Comparison of ENCODE assay signal across 11 cellular contexts in genomic region chr5:16931334-16932110, GRCh38. TPM values are rescaled to one million over a fixed set of nuclear protein-coding genes. Genes with fewer than 3 reads are reported as not detected.
A peak's percentile ranks its signal among the peaks of the same experiment; 100 is the strongest.
DNase-seq lines count a peak whose midpoint lies in the region; ATAC-seq, FAIRE-seq and TF ChIP-seq lines count a peak whose summit lies in the region.
"Had no signal": no experiment of that assay in that cellular context is flagged by ENCODE, and none has a peak within 500 bp of the region (broad histone marks: within the 10 kb centered on the region; RNA-seq: fewer than 3 reads in every experiment).

No MANE protein-coding gene starts in this region.

- no peak for TF ChIP-seq EP300 in suprapubic skin (IDR thresholded peaks at IDR 0.05)

- peaks cover 31% of the 10 kb centered on the region for H4K20me1 ChIP-seq in keratinocyte (ENCODE audit: control insufficient read depth, extremely low read depth, insufficient read depth, low read length)

- POLR2A ChIA-PET in Panc1 (lab: Charles Lee) = no interaction called here

- intact Hi-C loops in Panc1 (cut with micrococcal nuclease; ENCODE audit: unreplicated experiment) = loop anchor here (5.0 kb wide), 2 partner anchors 139 to 196 kb away; no protein-coding TSS in a partner anchor
- intact Hi-C loops in testis (cut with DNase I; ENCODE audit: low total_unique reads) = loop anchor here (10.0 kb wide), 2 partner anchors 127 to 253 kb away; no protein-coding TSS in a partner anchor

- H3K27me3 ChIP-seq in Panc1 (ENCODE audit: control insufficient read depth, insufficient read depth, low read length) (no peaks in the 10 kb centered on the region), keratinocyte (ENCODE audit: control insufficient read depth, extremely low read depth, insufficient read depth, low read length) (no peaks in the 10 kb centered on the region), testis (no peaks in the 10 kb centered on the region), suprapubic skin (peaks cover 3% of the 10 kb centered on the region)

- H3K9me3 ChIP-seq in Panc1 (ENCODE audit: control insufficient read depth, insufficient read depth, low read depth, low read length) (no peaks in the 10 kb centered on the region), keratinocyte (ENCODE audit: control insufficient read depth, low read depth, low read length) (no peaks in the 10 kb centered on the region), testis (no peaks in the 10 kb centered on the region), suprapubic skin (no peaks in the 10 kb centered on the region)

- peak overlapping the region; percentile 72 for H3K4me2 ChIP-seq in keratinocyte (ENCODE audit: control insufficient read depth, extremely low read depth, insufficient read depth, low read depth, low read length)

- H3K36me3 ChIP-seq in Panc1 (ENCODE audit: control insufficient read depth, insufficient read depth, low read length) (peaks cover 6% of the 10 kb centered on the region), keratinocyte (ENCODE audit: control insufficient read depth in 2 of 2, extremely low read depth in 1 of 2, insufficient read depth in 2 of 2, low read length in 2 of 2) (peaks cover 1 to 5% of the 10 kb centered on the region in 2 experiments), testis (ENCODE audit: low read depth, missing control alignments) (no peaks in the 10 kb centered on the region), suprapubic skin (no peaks in the 10 kb centered on the region)

- H2AFZ ChIP-seq in keratinocyte (ENCODE audit: control insufficient read depth, low read length) = no peak overlapping the region

- H3K79me2 ChIP-seq in keratinocyte (ENCODE audit: control insufficient read depth, insufficient read depth, low read length) = peaks cover 90% of the 10 kb centered on the region

- in situ Hi-C loops in Panc1 (cut with HindIII; ENCODE audit: low pct_unique_long_range_greater_than_20kb, low sequenced_read_pairs) = loop anchor here (25.0 kb wide), 1 partner anchor 206 kb away; no protein-coding TSS in a partner anchor

- TF ChIP-seq CTCF in Panc1 (IDR thresholded peaks at IDR 0.05) (no peak), keratinocyte (optimal IDR thresholded peaks at IDR 0.05 in 1 of 3, IDR thresholded peaks at IDR 0.05 in 1 of 3, conservative IDR thresholded peaks at IDR 0.05 in 1 of 3; ENCODE audit: extremely low read depth in 1 of 3, insufficient read depth in 2 of 3, low read length in 3 of 3) (no peak), testis (IDR thresholded peaks at IDR 0.05) (no peak), suprapubic skin (IDR thresholded peaks at IDR 0.05) (no peak)

- H3K9ac ChIP-seq in keratinocyte (ENCODE audit: control insufficient read depth, extremely low read depth, insufficient read depth, low read length) = no peak overlapping the region

- CTCF ChIA-PET in Panc1 (lab: Charles Lee) = interaction anchor here (0.7 to 1.6 kb wide), 3 partner anchors 201 to 271 kb away, joined by 4 to 9 read pairs (median 4); no protein-coding TSS in a partner anchor

- H3K9me1 ChIP-seq in keratinocyte (ENCODE audit: control insufficient read depth, extremely low read depth, insufficient read depth, low read length) = no peaks in the 10 kb centered on the region

- H3K4me1 ChIP-seq in Panc1 (ENCODE audit: control insufficient read depth, insufficient read depth, low read length) = peaks cover 42% of the 10 kb centered on the region
- peaks cover 23% of the 10 kb centered on the region for H3K4me1 ChIP-seq in keratinocyte (ENCODE audit: control insufficient read depth, extremely low read depth, insufficient read depth, low read length)
- H3K4me1 ChIP-seq in testis = peaks cover 31% of the 10 kb centered on the region
- H3K4me1 ChIP-seq in suprapubic skin = peaks cover 32% of the 10 kb centered on the region

- peak overlapping the region; percentile 91 for H3K27ac ChIP-seq in Panc1 (ENCODE audit: low read length)
- no peak overlapping the region for H3K27ac ChIP-seq in keratinocyte (ENCODE audit: control insufficient read depth, insufficient read depth, low read length)
- H3K27ac ChIP-seq in testis = no peak overlapping the region
- H3K27ac ChIP-seq in suprapubic skin = no peak overlapping the region
- H3K27ac ChIP-seq: 22Rv1 had no signal

- ATAC-seq in Panc1 = no peak
- ATAC-seq: naive thymus-derived CD8-positive, alpha-beta T cell had no signal

- H3K4me3 ChIP-seq in Panc1 (ENCODE audit: low read depth in 2 of 2, low read length in 2 of 2) = no peak overlapping the region
- no peak overlapping the region for H3K4me3 ChIP-seq in keratinocyte (ENCODE audit: control insufficient read depth in 2 of 3, extremely low read depth in 1 of 3, insufficient read depth in 2 of 3, low read depth in 1 of 3, low read length in 3 of 3)
- H3K4me3 ChIP-seq in testis = no peak overlapping the region
- H3K4me3 ChIP-seq in suprapubic skin = no peak overlapping the region

- dilution Hi-C loops in keratinocyte (cut with MboI; ENCODE audit: extremely low pct_ligation_motif_present, low sequenced_read_pairs) = no loop called here

- DNase-seq in DMS 273 (lab: John Stamatoyannopoulos, UW; ENCODE audit: unreplicated experiment) (peak; percentile 49), DMS 273 treated with DMSO at 0.1 percent for 48 hours (lab: John Stamatoyannopoulos, UW) (no peak), Panc1 (ENCODE audit: low read depth, low spot score) (no peak), keratinocyte (ENCODE audit: low read depth, low spot score) (no peak), testis (peak; percentile 42), NCI-H1105 (lab: John Stamatoyannopoulos, UW) (no peak), suprapubic skin (ENCODE audit: low spot score in 2 of 2) (no peak), occipital lobe (lab: John Stamatoyannopoulos, UW) (no peak)
- DNase-seq: naive thymus-derived CD8-positive, alpha-beta T cell had no signal

- no TSS peak for BruUV-seq in Panc1 (replicated peaks; lab: Mats Ljungman, UMichigan)

- FAIRE-seq in keratinocyte (lab: Jason Lieb, UNC) = no peak

- WGBS in testis, 2 donors = 56 to 77% methylated on average over 5 of the region's 5 CpGs
- WGBS in suprapubic skin = 54% methylated on average over 5 of the region's 5 CpGs

- TF ChIP-seq POLR2A in testis (IDR thresholded peaks at IDR 0.05) (no peak), suprapubic skin (IDR thresholded peaks at IDR 0.05) (no peak)

RNA-seq across cellular contexts. Expression of gene MYO10, which starts 4.6 kb away (rescaled TPM):
- total RNA-seq in Panc1 (2021; ENCODE audit: unreplicated experiment) (71.9 TPM), testis (100 to 1,000 TPM in 1 of 2 donors, 10 to 100 TPM in 1; 99.8 to 102 TPM), suprapubic skin (100 to 1,000 TPM in 1 of 4 donors, 10 to 100 TPM in 3; 37.7 to 109 (median 64.6) TPM), occipital lobe (31.2 TPM)
- 68.6 TPM for polyA plus RNA-seq in Panc1 (2012; ENCODE audit: insufficient read length)
- polyA plus RNA-seq in keratinocyte (16.1 to 22.5 TPM (median 22.0 TPM) in 3 replicates), testis (ENCODE audit: insufficient read depth, low read depth, low replicate concordance) (37.8 TPM)
- 28.7 TPM for polyA plus RNA-seq in keratinocyte (2011; ENCODE audit: low read depth)
- polyA plus RNA-seq in keratinocyte (2011; cell fraction: cytosol; rRNA removed) = 20.3 and 20.9 TPM in 2 replicates
- polyA plus RNA-seq in keratinocyte (2011; cell fraction: nucleus; rRNA removed) = 53.3 and 53.4 TPM in 2 replicates
- 14.8 and 47.7 TPM in 2 replicates for polyA plus RNA-seq in keratinocyte (2012; ENCODE audit: low replicate concordance)
- 43.8 to 125 TPM (median 75.8 TPM) in 3 replicates for polyA minus RNA-seq in keratinocyte
- 44.9 TPM for polyA minus RNA-seq in keratinocyte (2011; cell fraction: cytosol; rRNA and poly(A)+ RNA removed)
- polyA minus RNA-seq in keratinocyte (2011; cell fraction: nucleus; rRNA and poly(A)+ RNA removed) = 59.8 and 125 TPM in 2 replicates
- total RNA-seq: naive thymus-derived CD8-positive, alpha-beta T cell; T-helper 1 cell treated with Interleukin-12 subunit alpha and Interleukin-12 subunit beta and Interleukin-4 antibody, amounts not matched to agents 30 ng/mL and 1 ng/mL, for 36 hours had no signal

Comparison
In these comparisons a context has a peak if more than half of its experiments do, and no peak if none do; other contexts are left out.
1. DNase-seq: peak in DMS 273 (single experiment) and testis (single experiment); none in DMS 273 treated with DMSO at 0.1 percent for 48 hours (single experiment), Panc1 (single experiment), keratinocyte (single experiment), NCI-H1105 (single experiment), suprapubic skin (0 of 2) and occipital lobe (single experiment).